ENCODE assay signal across 15 cellular contexts in genomic region chr2:189540551-189540950, GRCh38.
"Had no signal": no experiment of that assay in that cellular context is flagged by ENCODE, and none has a peak within 500 bp of the region (broad histone marks: within the 10 kb centered on the region; RNA-seq: fewer than 3 reads in every experiment).

No MANE protein-coding gene starts in this region.

- DNase-seq: activated CD4-positive, alpha-beta T cell treated with anti-CD3 and anti-CD28 coated beads, Interleukin-2, amount 10 ng/mL, durations not matched to agents 7 days and 5 days; activated CD8-positive, alpha-beta T cell treated with anti-CD3 and anti-CD28 coated beads, Interleukin-2, amount 10 ng/mL, durations not matched to agents 7 days and 5 days; activated naive CD4-positive, alpha-beta T cell treated with Interleukin-2 at 50 U/mL for 16 hours; activated naive CD8-positive, alpha-beta T cell treated with anti-CD3 and anti-CD28 coated beads, Interleukin-2, amount 10 ng/mL, durations not matched to agents 7 days and 5 days; activated T-cell treated with anti-CD3 and anti-CD28 coated beads, Interleukin-2, amount 50 U/mL, for 24 hours; amygdala; colonic mucosa; endodermal cell; kidney; left lung; mucosa of descending colon; naive B cell; right cardiac atrium; SK-N-SH had no signal

- H3K27me3 ChIP-seq: colonic mucosa, left lung had no signal

- H3K27ac ChIP-seq: colonic mucosa, left lung had no signal

- H3K36me3 ChIP-seq: colonic mucosa, left lung had no signal

- H3K4me3 ChIP-seq: colonic mucosa, left lung, mucosa of descending colon had no signal

- H3K4me1 ChIP-seq: colonic mucosa had no signal

- H3K9me3 ChIP-seq: colonic mucosa, left lung, mucosa of descending colon, SK-N-SH had no signal

- FAIRE-seq: kidney had no signal

- H3K9ac ChIP-seq: SK-N-SH had no signal

- H3K9me2 ChIP-seq: SK-N-SH had no signal

- H3K4me2 ChIP-seq: SK-N-SH had no signal

- ATAC-seq: activated CD4-positive, CD25-positive, alpha-beta regulatory T cell treated with anti-CD3 and anti-CD28 coated beads, Interleukin-2, amount 50 U/mL, for 24 hours; activated CD8-positive, alpha-beta T cell treated with anti-CD3 and anti-CD28 coated beads, Interleukin-2, amount 10 ng/mL, durations not matched to agents 7 days and 5 days; left lung; mucosa of descending colon; right cardiac atrium had no signal
